ENCODE assay signal across 17 cellular contexts in genomic region chr5:144072518-144072927, GRCh38.
DNase-seq lines count a peak whose midpoint lies in the region; ATAC-seq, FAIRE-seq and TF ChIP-seq lines count a peak whose summit lies in the region.
"Had no signal": no experiment of that assay in that cellular context is flagged by ENCODE, and none has a peak within 500 bp of the region (broad histone marks: within the 10 kb centered on the region; RNA-seq: fewer than 3 reads in every experiment).

No MANE protein-coding gene starts in this region.

- H2BK5ac ChIP-seq in mesendoderm (ENCODE audit: low read length), result no peak overlapping the region

- no peaks in the 10 kb centered on the region for H3K79me2 ChIP-seq in endothelial cell of umbilical vein (ENCODE audit: control insufficient read depth, insufficient read depth, low read length)
- no peaks in the 10 kb centered on the region for H3K79me2 ChIP-seq in mesendoderm (ENCODE audit: control insufficient read depth, insufficient read depth, low read length)

- no peak overlapping the region for H2BK15ac ChIP-seq in mesendoderm (replicated peaks; ENCODE audit: low read depth)

- no peaks in the 10 kb centered on the region for H3K36me3 ChIP-seq in endothelial cell of umbilical vein (ENCODE audit: control insufficient read depth in 2 of 2, extremely low read depth in 1 of 2, insufficient read depth in 2 of 2, low read length in 2 of 2)
- no peaks in the 10 kb centered on the region for H3K36me3 ChIP-seq in mucosa of descending colon (ENCODE audit: low read depth)
- H3K36me3 ChIP-seq in mesendoderm (ENCODE audit: control insufficient read depth, insufficient read depth, low read length), result no peaks in the 10 kb centered on the region
- H3K36me3 ChIP-seq: adrenal gland, gastroesophageal sphincter, Peyer's patch, prostate gland had no signal

- H3K4ac ChIP-seq in mesendoderm (ENCODE audit: low read depth, low read length), result no peak overlapping the region

- no peak overlapping the region for H3K23ac ChIP-seq in mesendoderm (ENCODE audit: low read length)

- intact Hi-C loops in endothelial cell of umbilical vein (cut with micrococcal nuclease), result loop anchor here (2.0 kb wide), 1 partner anchor 72 kb away; no protein-coding TSS in a partner anchor
- intact Hi-C loops in mucosa of descending colon (cut with DNase I, micrococcal nuclease), result no loop called here

- no peaks in the 10 kb centered on the region for H3K9me3 ChIP-seq in endothelial cell of umbilical vein (replicated peaks; ENCODE audit: control insufficient read depth, insufficient read depth, low read length)
- no peaks in the 10 kb centered on the region for H3K9me3 ChIP-seq in mucosa of descending colon
- H3K9me3 ChIP-seq: adrenal gland, Peyer's patch, prostate gland had no signal

- BruUV-seq in endothelial cell of umbilical vein (replicated peaks; lab: Mats Ljungman, UMichigan), result no TSS peak

- H2AK5ac ChIP-seq in mesendoderm (ENCODE audit: low read length), result no peak overlapping the region

- H3K27me3 ChIP-seq in endothelial cell of umbilical vein (ENCODE audit: control insufficient read depth in 2 of 2, insufficient read depth in 2 of 2, low read length in 2 of 2) (no peaks in the 10 kb centered on the region), mesendoderm (ENCODE audit: insufficient read depth, low read length, poor library complexity) (no peaks in the 10 kb centered on the region)
- H3K27me3 ChIP-seq: adrenal gland, gastroesophageal sphincter had no signal

- no peak for FAIRE-seq in RCC 7860 (lab: Jason Lieb, UNC)
- peak; percentile 77 for FAIRE-seq in endothelial cell of umbilical vein (lab: Jason Lieb, UNC)
- FAIRE-seq: G401.6, islet of Langerhans had no signal

- H3K18ac ChIP-seq in mesendoderm (ENCODE audit: low read length), result no peak overlapping the region

- ATAC-seq in mucosa of descending colon, result no peak
- ATAC-seq: activated T-cell treated with anti-CD3 and anti-CD28 coated beads, Interleukin-2, amount 50 U/mL, for 72 hours; gastroesophageal sphincter had no signal

- peaks cover 11% of the 10 kb centered on the region for H3K4me1 ChIP-seq in endothelial cell of umbilical vein (ENCODE audit: control insufficient read depth, extremely low read depth, insufficient read depth, low read length)
- H3K4me1 ChIP-seq in mucosa of descending colon (ENCODE audit: low read depth), result no peaks in the 10 kb centered on the region
- H3K4me1 ChIP-seq in mesendoderm (ENCODE audit: control insufficient read depth, low read depth, low read length), result no peaks in the 10 kb centered on the region
- H3K4me1 ChIP-seq: adrenal gland, gastroesophageal sphincter, Peyer's patch, prostate gland had no signal

- no peak overlapping the region for H4K5ac ChIP-seq in mesendoderm (ENCODE audit: low read length)

- peak overlapping the region; percentile 22 for H3K27ac ChIP-seq in endothelial cell of umbilical vein (ENCODE audit: insufficient read depth, low read depth, low read length)
- no peak overlapping the region for H3K27ac ChIP-seq in mesendoderm (ENCODE audit: low read depth, low read length)
- H3K27ac ChIP-seq: adrenal gland, gastroesophageal sphincter, Peyer's patch, prostate gland had no signal

- CTCF ChIA-PET in endothelial cell of umbilical vein (lab: Charles Lee), result interaction anchor here (0.8 to 2.0 kb wide), 4 partner anchors 8 to 70 kb away, joined by 3 to 5 read pairs (median 3); no protein-coding TSS in a partner anchor

- no peak for TF ChIP-seq POLR2A in endothelial cell of umbilical vein (IDR thresholded peaks at IDR 0.05; ENCODE audit: low read depth, low read length)

- POLR2A ChIA-PET in endothelial cell of umbilical vein (lab: Charles Lee), result no interaction called here

- peak overlapping the region; percentile 50 for H3K4me2 ChIP-seq in endothelial cell of umbilical vein (ENCODE audit: insufficient read depth, low read length)
- no peak overlapping the region for H3K4me2 ChIP-seq in mesendoderm (ENCODE audit: low read length)

- DNase-seq in Daoy (ENCODE audit: low read depth), result peak; percentile 4
- peak; percentile 11 for DNase-seq in RCC 7860 (ENCODE audit: low spot score)
- peak; percentile 64 for DNase-seq in endothelial cell of umbilical vein (ENCODE audit: low read depth, low spot score)
- peak; percentile 46 for DNase-seq in non-pigmented ciliary epithelial cell (ENCODE audit: low read depth)
- no peak for DNase-seq in mucosa of descending colon
- DNase-seq in mesendoderm, result no peak
- DNase-seq in NCI-H1694 treated with DMSO at 0.1 percent for 48 hours (lab: John Stamatoyannopoulos, UW), result no peak
- DNase-seq in RKO (ENCODE audit: low spot score), result no peak
- DNase-seq: activated T-cell treated with anti-CD3 and anti-CD28 coated beads, Interleukin-2, amount 50 U/mL, for 72 hours; adrenal gland; KG1; NCI-H1694; Peyer's patch had no signal

- TF ChIP-seq CTCF in endothelial cell of umbilical vein (IDR thresholded peaks at IDR 0.05; ENCODE audit: extremely low read depth in 1 of 2, insufficient read depth in 1 of 2, low read depth in 1 of 2, low read length in 2 of 2) (no peak), mucosa of descending colon (IDR thresholded peaks at IDR 0.05) (no peak)

- no peak overlapping the region for H3K4me3 ChIP-seq in endothelial cell of umbilical vein (replicated peaks in 1 of 3; ENCODE audit: insufficient read depth in 1 of 3, low read depth in 1 of 3, low read length in 3 of 3)
- H3K4me3 ChIP-seq in mucosa of descending colon, result no peak overlapping the region
- no peak overlapping the region for H3K4me3 ChIP-seq in mesendoderm (ENCODE audit: low read length)
- H3K4me3 ChIP-seq: adrenal gland, gastroesophageal sphincter, Peyer's patch, prostate gland had no signal

- H2BK120ac ChIP-seq in mesendoderm (ENCODE audit: low read depth, low read length), result no peak overlapping the region

- H3K9me1 ChIP-seq in endothelial cell of umbilical vein (replicated peaks; ENCODE audit: control insufficient read depth, extremely low read depth, insufficient read depth, low read length), result no peaks in the 10 kb centered on the region

- H4K8ac ChIP-seq in mesendoderm (ENCODE audit: low read depth, low read length), result no peak overlapping the region

- H3K56ac ChIP-seq in mesendoderm (ENCODE audit: low read length), result no peak overlapping the region

- H3K79me1 ChIP-seq in mesendoderm (ENCODE audit: low read length), result no peaks in the 10 kb centered on the region

- no peaks in the 10 kb centered on the region for H4K20me1 ChIP-seq in endothelial cell of umbilical vein (replicated peaks; ENCODE audit: control insufficient read depth, extremely low read depth, insufficient read depth, low read length)

- dilution Hi-C loops in endothelial cell of umbilical vein (cut with MboI; ENCODE audit: extremely low pct_ligation_motif_present, low sequenced_read_pairs), result no loop called here

- no peak overlapping the region for H3K9ac ChIP-seq in endothelial cell of umbilical vein (replicated peaks; ENCODE audit: extremely low read depth, insufficient read depth, low read length)
- H3K9ac ChIP-seq in mesendoderm (ENCODE audit: low read length), result no peak overlapping the region

- peak overlapping the region; percentile 65 for H2AFZ ChIP-seq in endothelial cell of umbilical vein (ENCODE audit: low read depth, low read length)

TF ChIP-seq in endothelial cell of umbilical vein, 7 proteins besides CTCF, POLR2A, EP300 and RAD21:
- TF ChIP-seq MAX (IDR thresholded peaks at IDR 0.05; ENCODE audit: insufficient read depth, insufficient read length) (no peak), MYC (IDR thresholded peaks at IDR 0.05; ENCODE audit: low read depth, low read length) (no peak), JUN (IDR thresholded peaks at IDR 0.05; ENCODE audit: borderline replicate concordance, insufficient read depth, insufficient read length, low read depth) (no peak), GATA2 (IDR thresholded peaks at IDR 0.05; ENCODE audit: insufficient read depth, insufficient read length, low read depth, low read length) (peak; percentile 57), FOS (IDR thresholded peaks at IDR 0.05; ENCODE audit: borderline replicate concordance, insufficient read depth, low read length) (peak; percentile 80), EZH2 (IDR thresholded peaks at IDR 0.05; ENCODE audit: borderline replicate concordance, low read depth, low read length, severe bottlenecking) (no peak)

Comparison
In these comparisons a context has a peak if more than half of its experiments do, and no peak if none do; other contexts are left out.
1. DNase-seq: peak in Daoy (single experiment), RCC 7860 (single experiment), endothelial cell of umbilical vein (single experiment) and non-pigmented ciliary epithelial cell (single experiment); none in mucosa of descending colon (0 of 3), mesendoderm (single experiment), NCI-H1694 treated with DMSO at 0.1 percent for 48 hours (single experiment) and RKO (single experiment).